In genomic region chr16:49713770-49714169, GRCh38 we compare ENCODE assay signal across 28 cellular contexts.
"Had no signal": no experiment of that assay in that cellular context is flagged by ENCODE, and none has a peak within 500 bp of the region (broad histone marks: within the 10 kb centered on the region; RNA-seq: fewer than 3 reads in every experiment).

No MANE protein-coding gene starts in this region.

- H3K27me3 Mint-ChIP-seq: activated CD4-positive, alpha-beta T cell treated with anti-CD3 and anti-CD28 coated beads, Interleukin-2, amount 10 ng/mL, durations not matched to agents 24 days and 14 days; activated CD8-positive, alpha-beta T cell treated with anti-CD3 and anti-CD28 coated beads for 36 hours; activated naive CD4-positive, alpha-beta T cell treated with anti-CD3 and anti-CD28 coated beads, Interleukin-2, amount 50 U/mL, for 24 hours; activated naive CD8-positive, alpha-beta T cell treated with anti-CD3 and anti-CD28 coated beads, Interleukin-2, amount 10 ng/mL, durations not matched to agents 7 days and 5 days had no signal

- DNase-seq: activated CD4-positive, alpha-beta T cell treated with anti-CD3 and anti-CD28 coated beads, Interleukin-2, amount 10 ng/mL, durations not matched to agents 24 days and 14 days; activated CD4-positive, alpha-beta T cell treated with anti-CD3 and anti-CD28 coated beads, Interleukin-2, amount 50 U/mL, for 4 hours; activated CD8-positive, alpha-beta T cell treated with anti-CD3 and anti-CD28 coated beads for 36 hours; activated gamma-delta T cell; activated naive CD4-positive, alpha-beta T cell treated with Interleukin-2 at 50 U/mL for 16 hours; activated naive CD8-positive, alpha-beta T cell treated with anti-CD3 and anti-CD28 coated beads, Interleukin-2, amount 10 ng/mL, durations not matched to agents 7 days and 5 days; activated T-cell treated with anti-CD3 and anti-CD28 coated beads, Interleukin-2, amount 50 U/mL, for 1 hour; amygdala; NCI-H1092 treated with DMSO at 0.1 percent for 48 hours; NCI-H1417; NCI-H146; NCI-H187; NCI-H2029 treated with DMSO at 0.1 percent for 48 hours; NCI-H2171 treated with DMSO at 0.1 percent for 48 hours; NCI-H2227 treated with DMSO at 0.1 percent for 48 hours; NCI-H446; NCI-H510A treated with DMSO at 0.1 percent for 48 hours; SHP77; SJCRH30; T1000; WERI-Rb-1 had no signal

- H3K27me3 ChIP-seq: ascending aorta, SJCRH30 had no signal

- ATAC-seq: activated CD8-positive, alpha-beta T cell treated with anti-CD3 and anti-CD28 coated beads for 36 hours; K562; Panc1 had no signal

- H3K27ac Mint-ChIP-seq: activated CD4-positive, alpha-beta T cell treated with anti-CD3 and anti-CD28 coated beads, Interleukin-2, amount 10 ng/mL, durations not matched to agents 24 days and 14 days; activated CD8-positive, alpha-beta T cell treated with anti-CD3 and anti-CD28 coated beads for 36 hours; activated naive CD4-positive, alpha-beta T cell treated with anti-CD3 and anti-CD28 coated beads, Interleukin-2, amount 50 U/mL, for 24 hours; activated naive CD8-positive, alpha-beta T cell treated with anti-CD3 and anti-CD28 coated beads, Interleukin-2, amount 10 ng/mL, durations not matched to agents 7 days and 5 days; activated T-helper 2 cell treated with anti-CD3 and anti-CD28 coated beads, Interferon-gamma antibody, Interleukin-2, Interleukin-4, amounts not matched to agents 10 μg/mL and 5 μg/mL and 100 μg/mL, durations not matched to agents 14 hours and 24 hours and 36 hours had no signal

- H3K4me1 Mint-ChIP-seq: activated CD4-positive, alpha-beta T cell treated with anti-CD3 and anti-CD28 coated beads, Interleukin-2, amount 10 ng/mL, durations not matched to agents 24 days and 14 days; activated naive CD4-positive, alpha-beta T cell treated with anti-CD3 and anti-CD28 coated beads, Interleukin-2, amount 50 U/mL, for 24 hours; activated naive CD8-positive, alpha-beta T cell treated with anti-CD3 and anti-CD28 coated beads, Interleukin-2, amount 10 ng/mL, durations not matched to agents 7 days and 5 days; central memory CD8-positive, alpha-beta T cell had no signal

- H3K4me3 ChIP-seq: ascending aorta, K562, SJCRH30, SK-N-MC had no signal

- H3K4me1 ChIP-seq: SJCRH30 had no signal

- H3K9me3 Mint-ChIP-seq: activated CD4-positive, alpha-beta T cell treated with anti-CD3 and anti-CD28 coated beads, Interleukin-2, amount 10 ng/mL, durations not matched to agents 24 days and 14 days; activated CD8-positive, alpha-beta T cell treated with anti-CD3 and anti-CD28 coated beads for 36 hours; activated naive CD4-positive, alpha-beta T cell treated with anti-CD3 and anti-CD28 coated beads, Interleukin-2, amount 50 U/mL, for 24 hours; activated naive CD8-positive, alpha-beta T cell treated with anti-CD3 and anti-CD28 coated beads, Interleukin-2, amount 10 ng/mL, durations not matched to agents 7 days and 5 days; activated T-helper 2 cell treated with anti-CD3 and anti-CD28 coated beads, Interferon-gamma antibody, Interleukin-2, Interleukin-4, amounts not matched to agents 10 μg/mL and 5 μg/mL and 100 μg/mL, durations not matched to agents 14 hours and 24 hours and 36 hours; central memory CD8-positive, alpha-beta T cell had no signal

- H3K36me3 Mint-ChIP-seq: activated naive CD4-positive, alpha-beta T cell treated with anti-CD3 and anti-CD28 coated beads, Interleukin-2, amount 50 U/mL, for 24 hours; activated naive CD8-positive, alpha-beta T cell treated with anti-CD3 and anti-CD28 coated beads, Interleukin-2, amount 10 ng/mL, durations not matched to agents 7 days and 5 days had no signal

- H3K36me3 ChIP-seq: ascending aorta, SJCRH30, WERI-Rb-1 had no signal

- H3K4me3 Mint-ChIP-seq: activated CD4-positive, alpha-beta T cell treated with anti-CD3 and anti-CD28 coated beads, Interleukin-2, amount 10 ng/mL, durations not matched to agents 24 days and 14 days; activated CD8-positive, alpha-beta T cell treated with anti-CD3 and anti-CD28 coated beads for 36 hours; activated naive CD4-positive, alpha-beta T cell treated with anti-CD3 and anti-CD28 coated beads, Interleukin-2, amount 50 U/mL, for 24 hours; activated naive CD8-positive, alpha-beta T cell treated with anti-CD3 and anti-CD28 coated beads, Interleukin-2, amount 10 ng/mL, durations not matched to agents 7 days and 5 days; central memory CD8-positive, alpha-beta T cell had no signal

- H3K27ac ChIP-seq: ascending aorta, SJCRH30, SK-N-MC, WERI-Rb-1 had no signal

- FAIRE-seq: K562 had no signal

- H3K9me3 ChIP-seq: ascending aorta, SJCRH30 had no signal
